10 cellular contexts compared by ENCODE assay signal in the genomic region with DNA sequence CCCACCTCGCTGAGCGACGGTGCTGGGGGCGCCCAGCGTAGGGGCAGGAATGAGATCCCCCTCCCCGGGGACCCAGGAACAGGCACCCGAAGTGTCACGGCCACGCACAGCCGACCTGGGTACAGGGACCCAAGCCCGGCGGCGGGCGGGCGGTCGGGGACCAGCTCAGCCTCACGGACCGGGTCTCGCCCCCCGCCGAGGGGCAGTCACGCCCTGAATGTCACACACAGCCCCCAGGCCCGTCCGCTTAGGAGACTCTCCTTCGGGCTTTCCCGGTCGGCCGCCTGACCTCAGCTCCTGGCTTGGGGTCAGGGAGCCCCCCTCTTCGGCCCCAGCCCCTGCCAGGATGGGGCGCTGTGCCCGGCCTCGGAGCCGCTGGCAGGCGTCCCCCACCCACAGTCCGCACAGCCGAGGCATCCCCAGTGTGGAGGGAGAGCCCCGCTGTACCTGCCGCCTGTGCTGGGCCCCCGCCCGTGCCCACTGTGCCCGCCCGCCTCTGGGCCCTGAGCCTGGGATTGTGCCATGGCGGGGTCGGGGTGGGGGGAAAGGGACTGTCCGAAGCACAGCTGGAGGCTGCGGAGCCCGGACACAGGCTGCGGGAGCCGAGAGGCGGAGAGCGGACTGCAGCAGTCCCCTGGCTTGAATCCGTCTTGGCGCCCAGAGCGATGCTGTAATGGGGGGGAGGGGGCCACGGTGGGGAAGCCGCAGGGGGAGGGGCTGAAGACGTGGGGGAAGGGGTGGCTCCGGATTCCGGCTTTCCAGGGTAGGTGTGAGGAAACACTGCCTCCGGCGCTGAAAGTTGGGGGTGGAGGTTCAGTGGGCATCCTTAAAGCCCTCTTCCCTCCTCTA. TPM values are rescaled to one million over a fixed set of nuclear protein-coding genes. Genes with fewer than 3 reads are reported as not detected.
DNase-seq lines count a peak whose midpoint lies in the region; ATAC-seq, FAIRE-seq and TF ChIP-seq lines count a peak whose summit lies in the region.
"Had no signal": no experiment of that assay in that cellular context is flagged by ENCODE, and none has a peak within 500 bp of the region (broad histone marks: within the 10 kb centered on the region; RNA-seq: fewer than 3 reads in every experiment).

No MANE protein-coding gene starts in this region.

- peaks cover 4% of the 10 kb centered on the region for H4K20me1 ChIP-seq in astrocyte (ENCODE audit: insufficient read depth, low read length)

- no peak overlapping the region for H3K27ac ChIP-seq in astrocyte (ENCODE audit: low read depth, low read length)
- no peak overlapping the region for H3K27ac ChIP-seq in mesodermal cell (ENCODE audit: low read depth, low read length, severe bottlenecking)
- H3K27ac ChIP-seq in transverse colon: no peak overlapping the region

- H3K36me3 ChIP-seq in astrocyte (ENCODE audit: insufficient read depth, low read length): no peaks in the 10 kb centered on the region
- H3K36me3 ChIP-seq in mesodermal cell (ENCODE audit: control insufficient read depth, insufficient read depth, low read length): no peaks in the 10 kb centered on the region
- H3K36me3 ChIP-seq in transverse colon: no peaks in the 10 kb centered on the region

- peaks cover 7% of the 10 kb centered on the region for H3K4me1 Mint-ChIP-seq in activated naive CD4-positive, alpha-beta T cell treated with anti-CD3 and anti-CD28 coated beads, Interleukin-2, amount 50 U/mL, for 24 hours
- peaks cover 3% of the 10 kb centered on the region for H3K4me1 Mint-ChIP-seq in astrocyte (ENCODE audit: low read depth, unreplicated experiment)

- peaks cover 4% of the 10 kb centered on the region for H3K9me3 ChIP-seq in astrocyte (ENCODE audit: insufficient read depth, low read depth, low read length)
- no peaks in the 10 kb centered on the region for H3K9me3 ChIP-seq in mesodermal cell (ENCODE audit: control insufficient read depth, low read length)
- no peaks in the 10 kb centered on the region for H3K9me3 ChIP-seq in transverse colon

- TF ChIP-seq EP300 in transverse colon (IDR thresholded peaks at IDR 0.05; ENCODE audit: low read depth): no peak

- peaks cover 12% of the 10 kb centered on the region for H3K4me1 ChIP-seq in astrocyte (ENCODE audit: insufficient read depth, low read length)
- H3K4me1 ChIP-seq in mesodermal cell (ENCODE audit: control insufficient read depth, insufficient read depth, low read length, poor library complexity, severe bottlenecking): peaks cover 3% of the 10 kb centered on the region
- H3K4me1 ChIP-seq in transverse colon: peaks cover 4 to 8% (median 8%) of the 10 kb centered on the region in 4 donors

- H3K4me3 Mint-ChIP-seq in activated naive CD4-positive, alpha-beta T cell treated with anti-CD3 and anti-CD28 coated beads, Interleukin-2, amount 50 U/mL, for 24 hours: peak overlapping the region; percentile 40
- peak overlapping the region; percentile 57 for H3K4me3 Mint-ChIP-seq in astrocyte (ENCODE audit: unreplicated experiment)

- TF ChIP-seq CTCF in astrocyte (IDR thresholded peaks at IDR 0.05; ENCODE audit: insufficient read depth, low read depth, low read length) (no peak), transverse colon (IDR thresholded peaks at IDR 0.05) (no peak)

- no peak overlapping the region for H3K9ac ChIP-seq in astrocyte (ENCODE audit: low read length)

- H3K4me3 ChIP-seq in astrocyte (ENCODE audit: insufficient read depth, low read depth, low read length): no peak overlapping the region
- H3K4me3 ChIP-seq in mesodermal cell (ENCODE audit: extremely low read depth, insufficient read depth, low read length, poor library complexity, severe bottlenecking): peak overlapping the region; percentile 48
- H3K4me3 ChIP-seq in transverse colon: peak overlapping the region; percentile 8 to 51 (median 32)

- H2AFZ ChIP-seq in astrocyte (ENCODE audit: low read depth, low read length): no peak overlapping the region

- H3K9me3 Mint-ChIP-seq in activated naive CD4-positive, alpha-beta T cell treated with anti-CD3 and anti-CD28 coated beads, Interleukin-2, amount 50 U/mL, for 24 hours: no peaks in the 10 kb centered on the region
- no peaks in the 10 kb centered on the region for H3K9me3 Mint-ChIP-seq in astrocyte (ENCODE audit: unreplicated experiment)

- H3K27me3 Mint-ChIP-seq in activated naive CD4-positive, alpha-beta T cell treated with anti-CD3 and anti-CD28 coated beads, Interleukin-2, amount 50 U/mL, for 24 hours: peaks cover 22% of the 10 kb centered on the region
- peaks cover 52% of the 10 kb centered on the region for H3K27me3 Mint-ChIP-seq in astrocyte (ENCODE audit: low read depth, unreplicated experiment)

- no peak for FAIRE-seq in astrocyte (lab: Jason Lieb, UNC)
- FAIRE-seq: keratinocyte had no signal

- no peaks in the 10 kb centered on the region for H3K79me2 ChIP-seq in astrocyte (ENCODE audit: insufficient read depth, low read length)

- H3K27ac Mint-ChIP-seq in activated naive CD4-positive, alpha-beta T cell treated with anti-CD3 and anti-CD28 coated beads, Interleukin-2, amount 50 U/mL, for 24 hours: no peak overlapping the region
- no peak overlapping the region for H3K27ac Mint-ChIP-seq in astrocyte (ENCODE audit: unreplicated experiment)

- no peaks in the 10 kb centered on the region for H3K36me3 Mint-ChIP-seq in activated naive CD4-positive, alpha-beta T cell treated with anti-CD3 and anti-CD28 coated beads, Interleukin-2, amount 50 U/mL, for 24 hours
- no peaks in the 10 kb centered on the region for H3K36me3 Mint-ChIP-seq in astrocyte (ENCODE audit: low read depth, unreplicated experiment)

- intact Hi-C loops in transverse colon (cut with DNase I; ENCODE audit: low total_unique reads): no loop called here

- in situ Hi-C loops in transverse colon (cut with MboI; ENCODE audit: low pct_ligation_motif_present in 1 of 4, low pct_unique_long_range_greater_than_20kb in 1 of 4, low sequenced_read_pairs in 3 of 4): no loop called here

- WGBS in mesodermal cell (ENCODE audit: insufficient coverage in 2 of 2), 2 experiments: 0% methylated on average over 23 to 38 of the region's 61 CpGs
- WGBS in transverse colon (ENCODE audit: low coverage in 1 of 2), 2 donors: 5% methylated on average over 18 of the region's 61 CpGs; no CpG with 5 or more reads in 1 of the 2 donors

- no peak for TF ChIP-seq POLR2A in transverse colon (IDR thresholded peaks at IDR 0.05)

- peak overlapping the region; percentile 84 for H3K4me2 ChIP-seq in astrocyte (ENCODE audit: low read length)

- no peak for DNase-seq in activated naive CD4-positive, alpha-beta T cell treated with anti-CD3 and anti-CD28 coated beads, Interleukin-2, amount 50 U/mL, for 16 hours
- DNase-seq in astrocyte (ENCODE audit: low read depth) (no peak), transverse colon (no peak), glomerular visceral epithelial cell (ENCODE audit: extremely low spot score) (no peak)

- ATAC-seq in HG03045 (IDR thresholded peaks at IDR 0.05; ENCODE audit: unreplicated experiment): no peak
- no peak for ATAC-seq in HG02870 (IDR thresholded peaks at IDR 0.05; ENCODE audit: unreplicated experiment)
- ATAC-seq: HCT116 had no signal

- H3K27me3 ChIP-seq in astrocyte (ENCODE audit: insufficient read depth, low read length) (peaks cover 47% of the 10 kb centered on the region), transverse colon (peaks cover 74% of the 10 kb centered on the region)

RNA-seq across cellular contexts. Expression of a gene that starts 0.6 kb away (rescaled TPM):
- total RNA-seq in astrocyte: 1.6 and 2.7 TPM in 2 replicates
- polyA plus RNA-seq in mesodermal cell (2013, experiment 1 of 2): 1.4 TPM
- 0.51 TPM for polyA plus RNA-seq in mesodermal cell (2013, experiment 2 of 2)
- total RNA-seq in transverse colon: 1 to 10 TPM in 2 of 4 donors, under 1 TPM in 2; 0.14 to 1.4 (median 0.64) TPM
- polyA plus RNA-seq: keratinocyte had no signal

RNA-seq across cellular contexts. Expression of a gene that starts 55.1 kb away (rescaled TPM):
- 15.6 and 17.0 TPM in 2 replicates for total RNA-seq in astrocyte
- polyA plus RNA-seq in mesodermal cell (2013, experiment 1 of 2): 47.3 TPM
- polyA plus RNA-seq in mesodermal cell (2013, experiment 2 of 2): 46.3 TPM
- total RNA-seq in transverse colon: 10 to 100 TPM in 3 of 4 donors, not detected in 1; 24.3 to 35.8 (median 26.5) TPM
